17 cellular contexts compared by ENCODE assay signal in genomic region chr16:80656161-80656560, GRCh38.
DNase-seq lines count a peak whose midpoint lies in the region; ATAC-seq, FAIRE-seq and TF ChIP-seq lines count a peak whose summit lies in the region.
"Had no signal": no experiment of that assay in that cellular context is flagged by ENCODE, and none has a peak within 500 bp of the region (broad histone marks: within the 10 kb centered on the region; RNA-seq: fewer than 3 reads in every experiment).

No MANE protein-coding gene starts in this region.

- peaks cover 6 to 14% of the 10 kb centered on the region in 2 donors for H3K4me1 ChIP-seq in naive thymus-derived CD4-positive, alpha-beta T cell (ENCODE audit: control insufficient read depth in 2 of 2, insufficient read depth in 2 of 2, low read length in 2 of 2)
- H3K4me1 ChIP-seq: psoas muscle had no signal

- H3K9me3 Mint-ChIP-seq in T-helper 2 cell treated with Interferon-gamma antibody and Interleukin-4, amounts not matched to agents 5 μg/mL and 100 μg/mL, for 36 hours = peaks cover 18% of the 10 kb centered on the region
- H3K9me3 Mint-ChIP-seq in activated CD8-positive, alpha-beta T cell treated with anti-CD3 and anti-CD28 coated beads, Interleukin-2, amount 10 ng/mL, durations not matched to agents 7 days and 5 days (ENCODE audit: insufficient read depth) = peaks cover 12% of the 10 kb centered on the region
- H3K9me3 Mint-ChIP-seq in naive thymus-derived CD4-positive, alpha-beta T cell = peaks cover 0 to 24% (median 10%) of the 10 kb centered on the region in 11 donors
- peaks cover 6 to 14% (median 10%) of the 10 kb centered on the region in 7 donors for H3K9me3 Mint-ChIP-seq in CD14-positive monocyte

- H3K36me3 ChIP-seq in naive thymus-derived CD4-positive, alpha-beta T cell (ENCODE audit: control insufficient read depth in 2 of 3, insufficient read depth in 3 of 3, low read length in 3 of 3) = no peaks in the 10 kb centered on the region

- peak overlapping the region; percentile 56 for H3K4me3 ChIP-seq in naive thymus-derived CD4-positive, alpha-beta T cell (ENCODE audit: low read length)
- H3K4me3 ChIP-seq: psoas muscle, testis had no signal

- no peak for TF ChIP-seq POLR2A in GM12892 (IDR thresholded peaks at IDR 0.05; ENCODE audit: low read depth, low read length)

- H3K27ac ChIP-seq in naive thymus-derived CD4-positive, alpha-beta T cell (ENCODE audit: low read depth, low read length) = peak overlapping the region; percentile 68
- H3K27ac ChIP-seq: psoas muscle, testis had no signal

- no peak for DNase-seq in T-helper 2 cell treated with Interferon-gamma antibody and Interleukin-4, amounts not matched to agents 5 μg/mL and 100 μg/mL, for 36 hours (ENCODE audit: low spot score)
- DNase-seq in T-helper 2 cell (no peak), GM12892 (ENCODE audit: insufficient read length) (no peak), HT-29 (ENCODE audit: low spot score) (no peak), NCI-H1417 (lab: John Stamatoyannopoulos, UW) (no peak), CD14-positive monocyte (ENCODE audit: low spot score) (no peak)
- no peak for DNase-seq in activated CD8-positive, alpha-beta T cell treated with anti-CD3 and anti-CD28 coated beads, Interleukin-2, amount 10 ng/mL, durations not matched to agents 7 days and 5 days
- no peak for DNase-seq in naive thymus-derived CD4-positive, alpha-beta T cell
- DNase-seq: cortex of kidney, foreskin melanocyte, mesenchymal stem cell, NCI-H1417 treated with DMSO at 0.1 percent for 48 hours, NCI-H2171, psoas muscle had no signal

- peak overlapping the region; percentile 91 for H3K27ac Mint-ChIP-seq in T-helper 2 cell treated with Interferon-gamma antibody and Interleukin-4, amounts not matched to agents 5 μg/mL and 100 μg/mL, for 36 hours
- H3K27ac Mint-ChIP-seq in activated CD8-positive, alpha-beta T cell treated with anti-CD3 and anti-CD28 coated beads, Interleukin-2, amount 10 ng/mL, durations not matched to agents 7 days and 5 days = peak overlapping the region; percentile 88
- peak overlapping the region; percentile 80 to 97 (median 91) for H3K27ac Mint-ChIP-seq in naive thymus-derived CD4-positive, alpha-beta T cell
- H3K27ac Mint-ChIP-seq in CD14-positive monocyte = no peak overlapping the region

- H3K4me3 Mint-ChIP-seq in T-helper 2 cell treated with Interferon-gamma antibody and Interleukin-4, amounts not matched to agents 5 μg/mL and 100 μg/mL, for 36 hours = peak overlapping the region; percentile 88
- peak overlapping the region; percentile 73 for H3K4me3 Mint-ChIP-seq in activated CD8-positive, alpha-beta T cell treated with anti-CD3 and anti-CD28 coated beads, Interleukin-2, amount 10 ng/mL, durations not matched to agents 7 days and 5 days
- H3K4me3 Mint-ChIP-seq in naive thymus-derived CD4-positive, alpha-beta T cell = peak overlapping the region; percentile 71 to 92 (median 87)
- no peak overlapping the region for H3K4me3 Mint-ChIP-seq in CD14-positive monocyte

- FAIRE-seq in GM12892 (lab: Jason Lieb, UNC) = peak; percentile 17
- FAIRE-seq: RCC 7860, TTC549 had no signal

- CTCF ChIA-PET in activated CD8-positive, alpha-beta T cell treated with anti-CD3 and anti-CD28 coated beads, Interleukin-2, amount 10 ng/mL, durations not matched to agents 7 days and 5 days (lab: Charles Lee) = interaction anchor here (0.9 to 2.1 kb wide), 2 partner anchors 129 to 155 kb away, joined by 3 to 8 read pairs; no protein-coding TSS in a partner anchor
- CTCF ChIA-PET in naive thymus-derived CD4-positive, alpha-beta T cell (lab: Charles Lee) = interaction anchor here (0.6 kb wide), 1 partner anchor 1048 kb away, joined by 3 read pairs; no protein-coding TSS in a partner anchor

- POLR2A ChIA-PET in activated CD8-positive, alpha-beta T cell treated with anti-CD3 and anti-CD28 coated beads, Interleukin-2, amount 10 ng/mL, durations not matched to agents 7 days and 5 days (lab: Charles Lee) = interaction anchor here (1.0 kb wide), 1 partner anchor 340 kb away, joined by 4 read pairs; no protein-coding TSS in a partner anchor
- POLR2A ChIA-PET in naive thymus-derived CD4-positive, alpha-beta T cell (lab: Charles Lee) = interaction anchor here (0.7 kb wide), 1 partner anchor 47 kb away, joined by 3 read pairs; no protein-coding TSS in a partner anchor

- H3K4me1 Mint-ChIP-seq in T-helper 2 cell treated with Interferon-gamma antibody and Interleukin-4, amounts not matched to agents 5 μg/mL and 100 μg/mL, for 36 hours (ENCODE audit: low read depth) = peaks cover 29% of the 10 kb centered on the region
- H3K4me1 Mint-ChIP-seq in activated CD8-positive, alpha-beta T cell treated with anti-CD3 and anti-CD28 coated beads, Interleukin-2, amount 10 ng/mL, durations not matched to agents 7 days and 5 days (ENCODE audit: low read depth) = peaks cover 29% of the 10 kb centered on the region
- H3K4me1 Mint-ChIP-seq in naive thymus-derived CD4-positive, alpha-beta T cell = peaks cover 18 to 53% (median 28%) of the 10 kb centered on the region in 7 donors
- H3K4me1 Mint-ChIP-seq in CD14-positive monocyte = peaks cover 16% of the 10 kb centered on the region

- intact Hi-C loops in naive thymus-derived CD4-positive, alpha-beta T cell (cut with micrococcal nuclease) = loop anchor here (1.0 to 10.0 kb wide), 11 partner anchors 59 to 166 kb away; partner anchors contain the start of gene DYNLRB2 (in 1 of the 2)
- intact Hi-C loops in CD14-positive monocyte (cut with micrococcal nuclease) = no loop called here

- H3K36me3 Mint-ChIP-seq in T-helper 2 cell treated with Interferon-gamma antibody and Interleukin-4, amounts not matched to agents 5 μg/mL and 100 μg/mL, for 36 hours (ENCODE audit: low read depth) = peaks cover 23% of the 10 kb centered on the region
- H3K36me3 Mint-ChIP-seq in activated CD8-positive, alpha-beta T cell treated with anti-CD3 and anti-CD28 coated beads, Interleukin-2, amount 10 ng/mL, durations not matched to agents 7 days and 5 days (ENCODE audit: low read depth) = peaks cover 20% of the 10 kb centered on the region
- peaks cover 0 to 40% (median 15%) of the 10 kb centered on the region in 5 donors for H3K36me3 Mint-ChIP-seq in naive thymus-derived CD4-positive, alpha-beta T cell
- H3K36me3 Mint-ChIP-seq in CD14-positive monocyte = peaks cover 7 to 22% of the 10 kb centered on the region in 2 donors

- ATAC-seq in activated CD8-positive, alpha-beta T cell treated with anti-CD3 and anti-CD28 coated beads, Interleukin-2, amount 10 ng/mL, durations not matched to agents 7 days and 5 days = no peak
- peak; percentile 18 for ATAC-seq in naive thymus-derived CD4-positive, alpha-beta T cell
- ATAC-seq: psoas muscle had no signal

- no peaks in the 10 kb centered on the region for H3K9me3 ChIP-seq in naive thymus-derived CD4-positive, alpha-beta T cell (ENCODE audit: control insufficient read depth in 2 of 3, low read length in 3 of 3)
- H3K9me3 ChIP-seq: testis had no signal

- no peaks in the 10 kb centered on the region for H3K27me3 ChIP-seq in naive thymus-derived CD4-positive, alpha-beta T cell (ENCODE audit: control insufficient read depth in 2 of 2, insufficient read depth in 2 of 2, low read length in 2 of 2)
- H3K27me3 ChIP-seq: testis had no signal

- no peaks in the 10 kb centered on the region for H3K27me3 Mint-ChIP-seq in T-helper 2 cell treated with Interferon-gamma antibody and Interleukin-4, amounts not matched to agents 5 μg/mL and 100 μg/mL, for 36 hours (ENCODE audit: low read depth)
- peaks cover 2% of the 10 kb centered on the region for H3K27me3 Mint-ChIP-seq in activated CD8-positive, alpha-beta T cell treated with anti-CD3 and anti-CD28 coated beads, Interleukin-2, amount 10 ng/mL, durations not matched to agents 7 days and 5 days (ENCODE audit: low read depth)
- no peaks in the 10 kb centered on the region for H3K27me3 Mint-ChIP-seq in naive thymus-derived CD4-positive, alpha-beta T cell
- H3K27me3 Mint-ChIP-seq in CD14-positive monocyte (ENCODE audit: low read depth in 3 of 3) = peaks cover 0 to 3% (median 0%) of the 10 kb centered on the region in 3 donors

- no peak for TF ChIP-seq CTCF in CD14-positive monocyte (IDR thresholded peaks at IDR 0.05)

Comparison
In these comparisons a context has a peak if more than half of its experiments do, and no peak if none do; other contexts are left out.
1. H3K27ac Mint-ChIP-seq: peak in T-helper 2 cell treated with Interferon-gamma antibody and Interleukin-4, amounts not matched to agents 5 μg/mL and 100 μg/mL, for 36 hours (single experiment), activated CD8-positive, alpha-beta T cell treated with anti-CD3 and anti-CD28 coated beads, Interleukin-2, amount 10 ng/mL, durations not matched to agents 7 days and 5 days (single experiment) and naive thymus-derived CD4-positive, alpha-beta T cell (9 of 9); none in CD14-positive monocyte (0 of 7).
2. H3K4me3 Mint-ChIP-seq: peak in T-helper 2 cell treated with Interferon-gamma antibody and Interleukin-4, amounts not matched to agents 5 μg/mL and 100 μg/mL, for 36 hours (single experiment), activated CD8-positive, alpha-beta T cell treated with anti-CD3 and anti-CD28 coated beads, Interleukin-2, amount 10 ng/mL, durations not matched to agents 7 days and 5 days (single experiment) and naive thymus-derived CD4-positive, alpha-beta T cell (10 of 10); none in CD14-positive monocyte (0 of 2).
3. intact Hi-C loops: an anchor here in naive thymus-derived CD4-positive, alpha-beta T cell (1.0 to 10.0 kb wide); none called in CD14-positive monocyte.